Comparison of ENCODE assay signal across 1 cellular context in genomic region chr15:50425219-50425618, GRCh38.
A peak's percentile ranks its signal among the peaks of the same experiment; 100 is the strongest.
TF ChIP-seq lines count a peak whose summit lies in the region.

No MANE protein-coding gene starts in this region.

TF ChIP-seq in K562, 482 proteins besides CTCF, POLR2A, EP300 and RAD21 (continued from another document):
- TF ChIP-seq, protein P1, sequence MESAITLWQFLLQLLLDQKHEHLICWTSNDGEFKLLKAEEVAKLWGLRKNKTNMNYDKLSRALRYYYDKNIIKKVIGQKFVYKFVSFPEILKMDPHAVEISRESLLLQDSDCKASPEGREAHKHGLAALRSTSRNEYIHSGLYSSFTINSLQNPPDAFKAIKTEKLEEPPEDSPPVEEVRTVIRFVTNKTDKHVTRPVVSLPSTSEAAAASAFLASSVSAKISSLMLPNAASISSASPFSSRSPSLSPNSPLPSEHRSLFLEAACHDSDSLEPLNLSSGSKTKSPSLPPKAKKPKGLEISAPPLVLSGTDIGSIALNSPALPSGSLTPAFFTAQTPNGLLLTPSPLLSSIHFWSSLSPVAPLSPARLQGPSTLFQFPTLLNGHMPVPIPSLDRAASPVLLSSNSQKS (CRISPR knock-in tag; IDR thresholded peaks at IDR 0.05), result no peak
- peak; percentile 65 for TF ChIP-seq C11orf30 (IDR thresholded peaks at IDR 0.05; ENCODE audit: low read depth)
